Comparison of ENCODE assay signal across 15 cellular contexts in genomic region chr12:113007166-113007565, GRCh38. TPM values are rescaled to one million over a fixed set of nuclear protein-coding genes. Genes with fewer than 3 reads are reported as not detected.
DNase-seq lines count a peak whose midpoint lies in the region; ATAC-seq and TF ChIP-seq lines count a peak whose summit lies in the region.
"Had no signal": no experiment of that assay in that cellular context is flagged by ENCODE, and none has a peak within 500 bp of the region (broad histone marks: within the 10 kb centered on the region; RNA-seq: fewer than 3 reads in every experiment).

No MANE protein-coding gene starts in this region.

- no peaks in the 10 kb centered on the region for H3K36me3 ChIP-seq in MG63
- H3K36me3 ChIP-seq in osteoblast (ENCODE audit: insufficient read depth, low read length): no peaks in the 10 kb centered on the region
- H3K36me3 ChIP-seq in H7 (replicated peaks; ENCODE audit: control insufficient read depth, insufficient read depth, low read length): no peaks in the 10 kb centered on the region

- H3K27ac ChIP-seq in osteoblast (ENCODE audit: low read depth, low read length): peak overlapping the region; percentile 48
- H3K27ac ChIP-seq: RWPE1, thoracic aorta had no signal

- H3K4me2 ChIP-seq in osteoblast (ENCODE audit: insufficient read depth, low read length): peak overlapping the region; percentile 25

- peaks cover 16% of the 10 kb centered on the region for H3K4me1 ChIP-seq in osteoblast (ENCODE audit: insufficient read depth, low read length)

- H4K20me1 ChIP-seq in osteoblast (ENCODE audit: insufficient read depth, low read length): no peaks in the 10 kb centered on the region

- no peak overlapping the region for H3K4me3 ChIP-seq in MG63
- H3K4me3 ChIP-seq in choroid plexus epithelial cell (ENCODE audit: low read depth, low read length): no peak overlapping the region
- peak overlapping the region; percentile 10 for H3K4me3 ChIP-seq in osteoblast (ENCODE audit: insufficient read depth, low read length)
- no peak overlapping the region for H3K4me3 ChIP-seq in H7 (ENCODE audit: insufficient read depth, low read depth, low read length)
- H3K4me3 ChIP-seq: thoracic aorta had no signal

- no peaks in the 10 kb centered on the region for H3K27me3 ChIP-seq in MG63
- no peaks in the 10 kb centered on the region for H3K27me3 ChIP-seq in osteoblast (ENCODE audit: insufficient read depth, low read length)
- H3K27me3 ChIP-seq in H7 (ENCODE audit: control insufficient read depth, insufficient read depth, low read length): peaks cover 2% of the 10 kb centered on the region; the same call in 1 of the 2 replicates

- DNase-seq in Daoy (ENCODE audit: low read depth) (peak; percentile 89), MG63 (peak; percentile 27), choroid plexus epithelial cell (ENCODE audit: low read depth) (peak; percentile 54), osteoblast (ENCODE audit: insufficient read length, low spot score, missing footprints) (peak; percentile 71), H7 (no peak)
- DNase-seq: activated naive CD4-positive, alpha-beta T cell treated with anti-CD3 and anti-CD28 coated beads, Interleukin-2, amount 50 U/mL, for 16 hours; naive thymus-derived CD4-positive, alpha-beta T cell; NCI-H1436 treated with DMSO at 0.1 percent for 48 hours; NCI-H526 had no signal

- ATAC-seq in GM21515 (IDR thresholded peaks at IDR 0.05; ENCODE audit: unreplicated experiment): no peak
- no peak for ATAC-seq in HG03521 (IDR thresholded peaks at IDR 0.05; ENCODE audit: unreplicated experiment)
- ATAC-seq in GM18511 (IDR thresholded peaks at IDR 0.05; ENCODE audit: unreplicated experiment): no peak
- ATAC-seq: naive thymus-derived CD4-positive, alpha-beta T cell had no signal

- H3K79me2 ChIP-seq in osteoblast (ENCODE audit: insufficient read depth, low read length): no peaks in the 10 kb centered on the region

- H2AFZ ChIP-seq in osteoblast (ENCODE audit: low read length): no peak overlapping the region

- H3K9me3 ChIP-seq in MG63 (no peaks in the 10 kb centered on the region), osteoblast (ENCODE audit: low read depth, low read length) (no peaks in the 10 kb centered on the region)
- H3K9me3 ChIP-seq: thoracic aorta had no signal

- TF ChIP-seq CTCF in choroid plexus epithelial cell (conservative IDR thresholded peaks at IDR 0.05; ENCODE audit: low read depth, low read length) (no peak), osteoblast (IDR thresholded peaks at IDR 0.05; ENCODE audit: extremely low read depth, low read depth, low read length) (no peak)

RNA-seq across cellular contexts. Expression of gene OAS2, which starts 28.8 kb away (rescaled TPM):
- total RNA-seq in Daoy (2014; rRNA removed; shearing (Covaris generic)): 3.9 and 5.1 TPM in 2 replicates
- 6.0 and 22.3 TPM in 2 replicates for total RNA-seq in MG63 (2014; rRNA removed; shearing (Covaris generic); ENCODE audit: low replicate concordance)
- total RNA-seq in osteoblast: 8.3 and 18.1 TPM in 2 replicates
- total RNA-seq in H7 (2014; rRNA removed; shearing (Covaris generic)): not detected in 2 replicates
- total RNA-seq: H1 had no signal

RNA-seq across cellular contexts. Expression of gene DTX1, which starts 49.4 kb away (rescaled TPM):
- total RNA-seq in Daoy (2014; rRNA removed; shearing (Covaris generic)): 0.24 and 2.3 TPM in 2 replicates
- not detected in 2 replicates for total RNA-seq in MG63 (2014; rRNA removed; shearing (Covaris generic); ENCODE audit: low replicate concordance)
- total RNA-seq in osteoblast: under 0.01 TPM in 2 replicates
- 1.00 and 2.5 TPM in 2 replicates for total RNA-seq in H7 (2014; rRNA removed; shearing (Covaris generic))
